ENCODE assay signal across 8 cellular contexts in genomic region chr1:37474051-37474696, GRCh38. TPM values are rescaled to one million over a fixed set of nuclear protein-coding genes. Genes with fewer than 3 reads are reported as not detected.
A peak's percentile ranks its signal among the peaks of the same experiment; 100 is the strongest.
DNase-seq lines count a peak whose midpoint lies in the region; ATAC-seq, FAIRE-seq and TF ChIP-seq lines count a peak whose summit lies in the region.

TSS of gene ZC3H12A (plus strand) at chr1:37474580. CDS start at chr1:37475497, 917 bp downstream.

- peaks cover 0 to 24% (median 9%) of the 10 kb centered on the region in 3 donors for H3K27me3 Mint-ChIP-seq in naive B cell
- H3K27me3 Mint-ChIP-seq in stimulated activated memory B cell treated with anti-CD40 and anti-IgM and Interleukin-4, amounts not matched to agents 10 μg/mL and 1 μg/mL and 100 μg/mL, for 72 hours: no peaks in the 10 kb centered on the region

- no peaks in the 10 kb centered on the region for H3K9me3 Mint-ChIP-seq in naive B cell
- H3K9me3 Mint-ChIP-seq in stimulated activated memory B cell treated with anti-CD40 and anti-IgM and Interleukin-4, amounts not matched to agents 10 μg/mL and 1 μg/mL and 100 μg/mL, for 72 hours: no peaks in the 10 kb centered on the region

- no peak for FAIRE-seq in RCC 7860 (lab: Jason Lieb, UNC)

- in situ Hi-C loops in Caki2 (cut with HindIII; ENCODE audit: low pct_unique_long_range_greater_than_20kb, low sequenced_read_pairs): no loop called here

- peaks cover 40 to 57% (median 57%) of the 10 kb centered on the region in 3 donors for H3K4me1 Mint-ChIP-seq in naive B cell
- H3K4me1 Mint-ChIP-seq in stimulated activated memory B cell treated with anti-CD40 and anti-IgM and Interleukin-4, amounts not matched to agents 10 μg/mL and 1 μg/mL and 100 μg/mL, for 72 hours: peaks cover 51% of the 10 kb centered on the region

- no peak for TF ChIP-seq RAD21 in Ishikawa (IDR thresholded peaks at IDR 0.05; ENCODE audit: low read depth)

- DNase-seq in Caki2 (ENCODE audit: low read depth) (peak; percentile 84), RCC 7860 (ENCODE audit: low spot score) (peak; percentile 81), activated T-helper 1 cell treated with Interleukin-2 at 50 U/mL for 16 hours (ENCODE audit: low read depth) (peak; percentile 92), fibroblast of gingiva (ENCODE audit: low read depth) (peak; percentile 87), naive B cell (peak; percentile 96)

- no peaks in the 10 kb centered on the region for H3K36me3 Mint-ChIP-seq in naive B cell
- H3K36me3 Mint-ChIP-seq in stimulated activated memory B cell treated with anti-CD40 and anti-IgM and Interleukin-4, amounts not matched to agents 10 μg/mL and 1 μg/mL and 100 μg/mL, for 72 hours: peaks cover 41% of the 10 kb centered on the region

- H3K27ac Mint-ChIP-seq in naive B cell: peak within 1 kb of the TSS; percentile 95 to 99 (median 99)
- peak within 1 kb of the TSS; percentile 97 for H3K27ac Mint-ChIP-seq in stimulated activated memory B cell treated with anti-CD40 and anti-IgM and Interleukin-4, amounts not matched to agents 10 μg/mL and 1 μg/mL and 100 μg/mL, for 72 hours

- H3K4me3 Mint-ChIP-seq in naive B cell: peak within 1 kb of the TSS; percentile 87 to 97 (median 96)
- peak within 1 kb of the TSS; percentile 97 for H3K4me3 Mint-ChIP-seq in stimulated activated memory B cell treated with anti-CD40 and anti-IgM and Interleukin-4, amounts not matched to agents 10 μg/mL and 1 μg/mL and 100 μg/mL, for 72 hours

- TF ChIP-seq EP300 in Ishikawa (IDR thresholded peaks at IDR 0.05; ENCODE audit: borderline replicate concordance): no peak

- ATAC-seq in GM21423 (IDR thresholded peaks at IDR 0.05; ENCODE audit: unreplicated experiment) (peak; percentile 46), naive B cell (ENCODE audit: low read depth in 2 of 2) (peak; percentile 61 to 67)
- peak; percentile 85 for ATAC-seq in stimulated activated memory B cell treated with anti-CD40 and anti-IgM and Interleukin-4, amounts not matched to agents 10 μg/mL and 1 μg/mL and 100 μg/mL, for 72 hours

TF ChIP-seq in Ishikawa, 13 proteins besides CTCF, POLR2A, EP300 and RAD21:
- TF ChIP-seq TEAD4 (IDR thresholded peaks at IDR 0.05) (no peak), YY1 (IDR thresholded peaks at IDR 0.05; ENCODE audit: low read depth) (peak; percentile 69), NFIC (IDR thresholded peaks at IDR 0.05) (no peak), REST (IDR thresholded peaks at IDR 0.05; ENCODE audit: low read depth) (no peak), USF1 (IDR thresholded peaks at IDR 0.05) (peak; percentile 26; the same call in 1 of the 2 replicates), TCF12 (IDR thresholded peaks at IDR 0.05; ENCODE audit: low read depth) (no peak), ZBTB7A (IDR thresholded peaks at IDR 0.05; ENCODE audit: low read depth) (0 out of 2 replicates have a peak, but pooled peaks have one; percentile 20), EGR1 (IDR thresholded peaks at IDR 0.05) (0 out of 2 replicates have a peak, but pooled peaks have one; percentile 25), MAX (IDR thresholded peaks at IDR 0.05) (no peak; the same call in 1 of the 2 replicates), FOXM1 (IDR thresholded peaks at IDR 0.05; ENCODE audit: borderline replicate concordance, low read depth) (no peak), TAF1 (IDR thresholded peaks at IDR 0.05; ENCODE audit: low read depth) (peak; percentile 42; the same call in 1 of the 2 replicates), CEBPB (IDR thresholded peaks at IDR 0.05) (no peak), CREB1 (IDR thresholded peaks at IDR 0.05; ENCODE audit: low read depth) (no peak)
TF ChIP-seq in Ishikawa: peak in this region for 5.

RNA-seq across cellular contexts. Expression of gene ZC3H12A, which starts in this region (rescaled TPM):
- total RNA-seq in Caki2 (2014; rRNA removed; shearing (Covaris generic); ENCODE audit: low replicate concordance): 4.2 and 6.2 TPM in 2 replicates
- 10 to 100 TPM; 15.5 to 26.7 (median 17.6) TPM for polyA plus RNA-seq in naive B cell (ENCODE audit: low read depth in 6 of 6)

Comparison
In these comparisons a context has a peak if more than half of its experiments do, and no peak if none do; other contexts are left out.
1. Peak in every context shown above with its lines: DNase-seq and ATAC-seq.